ENCODE assay signal across 8 cellular contexts in genomic region chr5:76715484-76715733, GRCh38. TPM values are rescaled to one million over a fixed set of nuclear protein-coding genes. Genes with fewer than 3 reads are reported as not detected.
DNase-seq lines count a peak whose midpoint lies in the region; ATAC-seq and TF ChIP-seq lines count a peak whose summit lies in the region.

No MANE protein-coding gene starts in this region.

- peak overlapping the region; percentile 38 for H2AFZ ChIP-seq in SU-DHL-6 (ENCODE audit: low read depth, low read length, severe bottlenecking)

- peak overlapping the region; percentile 33 for H3K9ac ChIP-seq in SU-DHL-6 (ENCODE audit: low read length)

- H3K4me3 Mint-ChIP-seq in glutamatergic neuron (ENCODE audit: unreplicated experiment), result peak overlapping the region; percentile 95

- no peaks in the 10 kb centered on the region for H3F3A ChIP-seq in SU-DHL-6 (ENCODE audit: insufficient read depth)

- no peak for TF ChIP-seq POLR2A in spleen (IDR thresholded peaks at IDR 0.05)

- H3K9me2 ChIP-seq in SU-DHL-6 (replicated peaks; ENCODE audit: insufficient read depth, low read length), result no peaks in the 10 kb centered on the region

- peaks cover 7% of the 10 kb centered on the region for H3K9me3 Mint-ChIP-seq in glutamatergic neuron (ENCODE audit: unreplicated experiment)

- peak; percentile 19 for ATAC-seq in GM21825 (IDR thresholded peaks at IDR 0.05; ENCODE audit: unreplicated experiment)
- no peak for ATAC-seq in GM18873 (IDR thresholded peaks at IDR 0.05; ENCODE audit: low FRiP score, unreplicated experiment)

- TF ChIP-seq CTCF in SU-DHL-6 (IDR thresholded peaks at IDR 0.05; ENCODE audit: insufficient read depth, low read length, poor library complexity, severe bottlenecking) (no peak), glutamatergic neuron (IDR thresholded peaks at IDR 0.05; ENCODE audit: partially characterized antibody, unreplicated experiment) (no peak), spleen (IDR thresholded peaks at IDR 0.05 in 8 of 11, conservative IDR thresholded peaks at IDR 0.05 in 3 of 11) (no peak)

- H3K4me1 ChIP-seq in spleen, result peaks cover 13 to 65% (median 46%) of the 10 kb centered on the region in 6 donors

- H3K27me3 Mint-ChIP-seq in glutamatergic neuron (ENCODE audit: unreplicated experiment), result peaks cover 6% of the 10 kb centered on the region

- 0 to 3% (median 1%) methylated on average over 13 of the region's 13 CpGs for WGBS in spleen, 5 donors

- intact Hi-C loops in spleen (cut with DNase I; ENCODE audit: low total_unique reads), result loop anchor here (5.0 to 10.0 kb wide), 2 partner anchors 57 to 111 kb away; no protein-coding TSS in a partner anchor
- intact Hi-C loops in posterior cingulate gyrus (cut with DNase I), result no loop called here

- no peaks in the 10 kb centered on the region for H3K79me2 ChIP-seq in SU-DHL-6 (ENCODE audit: insufficient read depth, low read length)

- peak overlapping the region; percentile 53 for H3K4me2 ChIP-seq in SU-DHL-6 (ENCODE audit: low read depth, low read length, poor library complexity, severe bottlenecking)

- in situ Hi-C loops in ACHN (cut with HindIII; ENCODE audit: low pct_ligation_motif_present, low pct_unique_long_range_greater_than_20kb, low sequenced_read_pairs), result no loop called here

- H3K27me3 ChIP-seq in SU-DHL-6 (ENCODE audit: low read length), result no peaks in the 10 kb centered on the region
- peaks cover 0 to 35% (median 10%) of the 10 kb centered on the region in 7 donors for H3K27me3 ChIP-seq in spleen (replicated peaks in 1 of 7)

- H3K9me3 ChIP-seq in SU-DHL-6 (ENCODE audit: insufficient read depth, low read length), result no peaks in the 10 kb centered on the region
- no peaks in the 10 kb centered on the region for H3K9me3 ChIP-seq in spleen

- H3K36me3 Mint-ChIP-seq in glutamatergic neuron (ENCODE audit: unreplicated experiment), result no peaks in the 10 kb centered on the region

- peaks cover 5% of the 10 kb centered on the region for H3K4me1 Mint-ChIP-seq in glutamatergic neuron (ENCODE audit: low read depth, unreplicated experiment)

- H3K4me3 ChIP-seq in SU-DHL-6 (ENCODE audit: insufficient read depth, low read length, poor library complexity, severe bottlenecking), result peak overlapping the region; percentile 50
- peak overlapping the region; percentile 55 to 84 (median 72) for H3K4me3 ChIP-seq in spleen

- H4K20me1 ChIP-seq in SU-DHL-6 (ENCODE audit: low read depth, low read length), result no peaks in the 10 kb centered on the region

- H3K36me3 ChIP-seq in SU-DHL-6 (ENCODE audit: low read length) (no peaks in the 10 kb centered on the region), spleen (no peaks in the 10 kb centered on the region)

- H3K27ac Mint-ChIP-seq in glutamatergic neuron (ENCODE audit: unreplicated experiment), result no peak overlapping the region

- H3K27ac ChIP-seq in SU-DHL-6 (ENCODE audit: low read depth, low read length) (no peak overlapping the region), spleen (peak overlapping the region; percentile 77 to 92 (median 89))

- peak; percentile 5 for DNase-seq in ACHN
- no peak for DNase-seq in glutamatergic neuron
- no peak for DNase-seq in spleen
- DNase-seq in posterior cingulate gyrus, result no peak
- no peak for DNase-seq in NCI-H1436 (lab: John Stamatoyannopoulos, UW)

RNA-seq across cellular contexts. Expression of gene F2R, which starts 0.5 kb away (rescaled TPM):
- total RNA-seq in glutamatergic neuron (ENCODE audit: unreplicated experiment), result 59.3 TPM
- 100 to 1,000 TPM in 4 of 7 donors, 10 to 100 TPM in 3; 57.3 to 128 (median 111) TPM for total RNA-seq in spleen
- polyA plus RNA-seq in spleen, result 1 to 10 TPM; 4.7 to 9.0 (median 7.0) TPM
